ENCODE assay signal across 29 cellular contexts in genomic region chr5:167250996-167251395, GRCh38.
"Had no signal": no experiment of that assay in that cellular context is flagged by ENCODE, and none has a peak within 500 bp of the region (broad histone marks: within the 10 kb centered on the region; RNA-seq: fewer than 3 reads in every experiment).

No MANE protein-coding gene starts in this region.

- H3K9ac ChIP-seq: parathyroid adenoma had no signal

- H3K9me3 Mint-ChIP-seq: nephron progenitor cell, neural crest cell had no signal

- H3K36me3 ChIP-seq: ovary, stomach, thoracic aorta, thyroid gland, tibial nerve, upper lobe of left lung, vagina had no signal

- H3K4me3 Mint-ChIP-seq: naive thymus-derived CD8-positive, alpha-beta T cell; natural killer cell treated with Interleukin-12 subunit alpha and Interleukin-12 subunit beta and Interleukin-15 and Interleukin-18, amount 100 ng/mL, for 72 hours; nephron progenitor cell; neural crest cell; stimulated activated effector memory CD8-positive, alpha-beta T cell treated with anti-CD3 and anti-CD28 coated beads, Interleukin-12 subunit alpha, Interleukin-12 subunit beta, amount 100 ng/mL, for 72 hours; stimulated activated naive B cell treated with anti-CD40 and anti-IgM and Interleukin-4, amounts not matched to agents 10 μg/mL and 1 μg/mL and 100 μg/mL, for 72 hours; stimulated activated naive CD8-positive, alpha-beta T cell treated with anti-CD3 and anti-CD28 coated beads, Interleukin-15, Interleukin-2, amounts not matched to agents 100 ng/mL and 50 ng/mL, for 24 hours had no signal

- FAIRE-seq: urothelium cell line had no signal

- H3K36me3 Mint-ChIP-seq: naive thymus-derived CD8-positive, alpha-beta T cell; natural killer cell treated with Interleukin-12 subunit alpha and Interleukin-12 subunit beta and Interleukin-15 and Interleukin-18, amount 100 ng/mL, for 72 hours; stimulated activated effector memory CD8-positive, alpha-beta T cell treated with anti-CD3 and anti-CD28 coated beads, Interleukin-12 subunit alpha, Interleukin-12 subunit beta, amount 100 ng/mL, for 72 hours; stimulated activated naive B cell treated with anti-CD40 and anti-IgM and Interleukin-4, amounts not matched to agents 10 μg/mL and 1 μg/mL and 100 μg/mL, for 72 hours had no signal

- H3K79me2 ChIP-seq: parathyroid adenoma had no signal

- ATAC-seq: naive thymus-derived CD8-positive, alpha-beta T cell; natural killer cell treated with Interleukin-12 subunit alpha and Interleukin-12 subunit beta and Interleukin-15 and Interleukin-18, amount 100 ng/mL, for 72 hours; psoas muscle; right cardiac atrium; sciatic nerve; stimulated activated effector memory CD8-positive, alpha-beta T cell treated with anti-CD3 and anti-CD28 coated beads, Interleukin-12 subunit alpha, Interleukin-12 subunit beta, amount 100 ng/mL, for 72 hours; stimulated activated naive B cell treated with anti-CD40 and anti-IgM and Interleukin-4, amounts not matched to agents 10 μg/mL and 1 μg/mL and 100 μg/mL, for 72 hours had no signal

- H3K27me3 ChIP-seq: ovary, stomach, thyroid gland, tibial nerve, upper lobe of left lung, vagina had no signal

- H2AFZ ChIP-seq: parathyroid adenoma had no signal

- H3K27me3 Mint-ChIP-seq: naive thymus-derived CD8-positive, alpha-beta T cell; natural killer cell treated with Interleukin-12 subunit alpha and Interleukin-12 subunit beta and Interleukin-15 and Interleukin-18, amount 100 ng/mL, for 72 hours; progenitor cell of endocrine pancreas; stimulated activated naive B cell treated with anti-CD40 and anti-IgM and Interleukin-4, amounts not matched to agents 10 μg/mL and 1 μg/mL and 100 μg/mL, for 72 hours; stimulated activated naive CD8-positive, alpha-beta T cell treated with anti-CD3 and anti-CD28 coated beads, Interleukin-15, Interleukin-2, amounts not matched to agents 100 ng/mL and 50 ng/mL, for 24 hours had no signal

- H3K4me1 Mint-ChIP-seq: naive thymus-derived CD8-positive, alpha-beta T cell; stimulated activated effector memory CD8-positive, alpha-beta T cell treated with anti-CD3 and anti-CD28 coated beads, Interleukin-12 subunit alpha, Interleukin-12 subunit beta, amount 100 ng/mL, for 72 hours; stimulated activated naive B cell treated with anti-CD40 and anti-IgM and Interleukin-4, amounts not matched to agents 10 μg/mL and 1 μg/mL and 100 μg/mL, for 72 hours had no signal

- H3K27ac ChIP-seq: ovary, parathyroid adenoma, psoas muscle, skin epidermis, stomach, thoracic aorta, thyroid gland, tibial nerve, upper lobe of left lung, vagina had no signal

- H3K27ac Mint-ChIP-seq: naive thymus-derived CD8-positive, alpha-beta T cell; natural killer cell treated with Interleukin-12 subunit alpha and Interleukin-12 subunit beta and Interleukin-15 and Interleukin-18, amount 100 ng/mL, for 72 hours; nephron progenitor cell; progenitor cell of endocrine pancreas; stimulated activated effector memory CD8-positive, alpha-beta T cell treated with anti-CD3 and anti-CD28 coated beads, Interleukin-12 subunit alpha, Interleukin-12 subunit beta, amount 100 ng/mL, for 72 hours; stimulated activated naive B cell treated with anti-CD40 and anti-IgM and Interleukin-4, amounts not matched to agents 10 μg/mL and 1 μg/mL and 100 μg/mL, for 72 hours; stimulated activated naive CD8-positive, alpha-beta T cell treated with anti-CD3 and anti-CD28 coated beads, Interleukin-15, Interleukin-2, amounts not matched to agents 100 ng/mL and 50 ng/mL, for 24 hours had no signal

- DNase-seq: naive thymus-derived CD8-positive, alpha-beta T cell; nephron progenitor cell; occipital lobe; ovary; posterior cingulate gyrus; psoas muscle; right cardiac atrium; stimulated activated CD4-positive, alpha-beta T cell treated with anti-CD3 and anti-CD28 coated beads, Interleukin-15, amount 100 ng/mL, for 24 hours; stimulated activated CD4-positive, alpha-beta T cell treated with anti-CD3 and anti-CD28 coated beads, Interleukin-2, amount 100 ng/mL, for 24 hours; stimulated activated CD4-positive, alpha-beta T cell treated with anti-CD3 and anti-CD28 coated beads, Interleukin-2, amount 100 ng/mL, for 48 hours; stimulated activated CD4-positive, alpha-beta T cell treated with anti-CD3 and anti-CD28 coated beads, Interleukin-4, amount 100 ng/mL, for 24 hours; stimulated activated naive B cell treated with anti-CD40 and anti-IgM and Interleukin-4, amounts not matched to agents 10 μg/mL and 1 μg/mL and 100 μg/mL, for 72 hours; stimulated activated naive CD4-positive, alpha-beta T cell treated with Interleukin-2 at 50 U/mL for 16 hours; stomach; thyroid gland; trophoblast cell; upper lobe of left lung had no signal

- H3K4me3 ChIP-seq: ovary, psoas muscle, skin epidermis, stomach, thoracic aorta, thyroid gland, tibial nerve, upper lobe of left lung, vagina had no signal

- H3K9me3 ChIP-seq: ovary, psoas muscle, stomach, thoracic aorta, thyroid gland, tibial nerve, upper lobe of left lung, vagina had no signal

- H3K4me1 ChIP-seq: parathyroid adenoma, psoas muscle, stomach, thyroid gland, tibial nerve, upper lobe of left lung, vagina had no signal
